17 cellular contexts compared by ENCODE assay signal in the genomic region with DNA sequence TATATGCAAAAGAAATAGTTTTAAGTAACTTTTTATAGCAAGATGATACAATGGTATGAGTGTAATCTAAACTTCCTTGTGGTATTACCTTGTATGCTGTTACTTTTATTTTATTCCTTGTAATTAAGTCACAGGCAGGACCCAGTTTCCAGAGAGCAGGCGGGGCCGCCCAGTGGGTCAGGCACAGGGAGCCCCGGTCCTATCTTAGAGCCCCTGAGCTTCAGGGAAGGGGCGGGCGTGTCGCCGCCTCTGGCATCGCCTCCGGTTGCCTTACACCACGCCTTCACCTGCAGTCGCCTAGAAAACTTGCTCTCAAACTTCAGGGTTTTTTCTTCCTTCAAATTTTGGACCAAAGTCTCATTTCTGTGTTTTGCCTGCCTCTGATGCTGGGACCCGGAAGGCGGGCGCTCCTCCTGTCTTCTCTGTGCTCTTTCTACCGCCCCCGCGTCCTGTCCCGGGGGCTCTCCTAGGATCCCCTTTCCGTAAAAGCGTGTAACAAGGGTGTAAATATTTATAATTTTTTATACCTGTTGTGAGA. TPM values are rescaled to one million over a fixed set of nuclear protein-coding genes. Genes with fewer than 3 reads are reported as not detected.
DNase-seq lines count a peak whose midpoint lies in the region; ATAC-seq and TF ChIP-seq lines count a peak whose summit lies in the region.
"Had no signal": no experiment of that assay in that cellular context is flagged by ENCODE, and none has a peak within 500 bp of the region (broad histone marks: within the 10 kb centered on the region; RNA-seq: fewer than 3 reads in every experiment).

No MANE protein-coding gene starts in this region.

- no peak overlapping the region for H3K27ac Mint-ChIP-seq in endodermal cell
- H3K27ac Mint-ChIP-seq: activated naive CD4-positive, alpha-beta T cell treated with anti-CD3 and anti-CD28 coated beads, Interleukin-2, amount 10 ng/mL, durations not matched to agents 7 days and 5 days; CD4-positive, CD25-positive, alpha-beta regulatory T cell had no signal

- H3K27ac ChIP-seq in HEK293 (ENCODE audit: extremely low read depth, low read depth, low read length): no peak overlapping the region
- no peak overlapping the region for H3K27ac ChIP-seq in endodermal cell (ENCODE audit: low read depth, low read length)
- H3K27ac ChIP-seq in effector memory CD4-positive, alpha-beta T cell (ENCODE audit: insufficient read depth, low read length, poor library complexity, severe bottlenecking): no peak overlapping the region
- H3K27ac ChIP-seq: colonic mucosa, foreskin keratinocyte, sigmoid colon had no signal

- no peaks in the 10 kb centered on the region for H3K27me3 Mint-ChIP-seq in endodermal cell (ENCODE audit: insufficient read depth)
- H3K27me3 Mint-ChIP-seq: activated naive CD4-positive, alpha-beta T cell treated with anti-CD3 and anti-CD28 coated beads, Interleukin-2, amount 10 ng/mL, durations not matched to agents 7 days and 5 days; CD4-positive, CD25-positive, alpha-beta regulatory T cell had no signal

- H3K9ac ChIP-seq in endodermal cell (ENCODE audit: extremely low read depth, low read length, poor library complexity, severe bottlenecking): no peak overlapping the region

- POLR2A ChIA-PET in HEK293 (lab: Yijun Ruan, JAX): no interaction called here

- no peak for ATAC-seq in HG03565 (IDR thresholded peaks at IDR 0.05; ENCODE audit: unreplicated experiment)
- ATAC-seq: foreskin keratinocyte had no signal

- no peaks in the 10 kb centered on the region for H3K4me1 ChIP-seq in HEK293 (ENCODE audit: control insufficient read depth, insufficient read depth, low read length)
- no peaks in the 10 kb centered on the region for H3K4me1 ChIP-seq in endodermal cell (ENCODE audit: control insufficient read depth, insufficient read depth, low read length)
- no peaks in the 10 kb centered on the region for H3K4me1 ChIP-seq in effector memory CD4-positive, alpha-beta T cell (ENCODE audit: control insufficient read depth, insufficient read depth, low read length, poor library complexity, severe bottlenecking)
- H3K4me1 ChIP-seq: colonic mucosa, foreskin keratinocyte, sigmoid colon had no signal

- 95 to 98% methylated on average over 11 to 20 of the region's 20 CpGs for WGBS in endodermal cell (ENCODE audit: insufficient coverage in 1 of 2, insufficient read length in 1 of 2), 2 experiments

- TF ChIP-seq CTCF in HEK293 (tag by site-specific recombination; IDR thresholded peaks at IDR 0.05) (no peak), endodermal cell (conservative IDR thresholded peaks at IDR 0.05) (no peak)

- no peak overlapping the region for H3K4me3 Mint-ChIP-seq in endodermal cell
- H3K4me3 Mint-ChIP-seq: activated naive CD4-positive, alpha-beta T cell treated with anti-CD3 and anti-CD28 coated beads, Interleukin-2, amount 10 ng/mL, durations not matched to agents 7 days and 5 days had no signal

- H3K36me3 Mint-ChIP-seq in endodermal cell (ENCODE audit: low read depth): peaks cover 61% of the 10 kb centered on the region

- peaks cover 33 to 66% of the 10 kb centered on the region in 2 experiments; a peak in 2 of 3 replicates for H3K36me3 ChIP-seq in HEK293 (ENCODE audit: control insufficient read depth in 2 of 2, insufficient read depth in 1 of 2, low read length in 2 of 2)
- peaks cover 57% of the 10 kb centered on the region for H3K36me3 ChIP-seq in endodermal cell (ENCODE audit: control insufficient read depth, insufficient read depth, low read length)
- H3K36me3 ChIP-seq in effector memory CD4-positive, alpha-beta T cell (ENCODE audit: control insufficient read depth, insufficient read depth, low read length): peaks cover 56% of the 10 kb centered on the region

- H3K9me3 Mint-ChIP-seq in endodermal cell: no peaks in the 10 kb centered on the region
- H3K9me3 Mint-ChIP-seq: activated naive CD4-positive, alpha-beta T cell treated with anti-CD3 and anti-CD28 coated beads, Interleukin-2, amount 10 ng/mL, durations not matched to agents 7 days and 5 days had no signal

- CTCF ChIA-PET in HEK293 (lab: Yijun Ruan, JAX): no interaction called here

- H3K27me3 ChIP-seq in endodermal cell (ENCODE audit: control insufficient read depth, insufficient read depth, low read length, poor library complexity, severe bottlenecking): no peaks in the 10 kb centered on the region
- H3K27me3 ChIP-seq in effector memory CD4-positive, alpha-beta T cell (replicated peaks; ENCODE audit: control insufficient read depth, insufficient read depth, low read length, poor library complexity, severe bottlenecking): no peaks in the 10 kb centered on the region
- H3K27me3 ChIP-seq: colonic mucosa, foreskin keratinocyte, sigmoid colon had no signal

- H3K4me3 ChIP-seq in HEK293 (ENCODE audit: low read depth, low read length) (no peak overlapping the region), endodermal cell (ENCODE audit: low read length) (no peak overlapping the region)
- H3K4me3 ChIP-seq in effector memory CD4-positive, alpha-beta T cell (ENCODE audit: insufficient read depth, low read depth, low read length, poor library complexity, severe bottlenecking): no peak overlapping the region
- H3K4me3 ChIP-seq: colonic mucosa, sigmoid colon had no signal

- DNase-seq in 8988T: peak; percentile 75
- DNase-seq in endodermal cell: peak; percentile 56
- no peak for DNase-seq in GOT3 (lab: John Stamatoyannopoulos, UW)
- DNase-seq in effector memory CD4-positive, alpha-beta T cell: no peak
- DNase-seq: activated CD4-positive, alpha-beta T cell treated with anti-CD3 and anti-CD28 coated beads, Interleukin-2, amount 50 U/mL, for 1 hour; activated naive CD4-positive, alpha-beta T cell treated with anti-CD3 and anti-CD28 coated beads, Interleukin-2, amount 10 ng/mL, durations not matched to agents 7 days and 5 days; CD4-positive, CD25-positive, alpha-beta regulatory T cell; colonic mucosa; foreskin keratinocyte; NCI-H1694; NCI-H345; sigmoid colon; stimulated activated CD4-positive, alpha-beta T cell treated with anti-CD3 and anti-CD28 coated beads, Interleukin-1b, Interleukin-23, amount 100 ng/mL, for 48 hours had no signal

- H3K4me1 Mint-ChIP-seq in endodermal cell: no peaks in the 10 kb centered on the region

- H3K9me3 ChIP-seq in HEK293 (ENCODE audit: control insufficient read depth, insufficient read depth, low read depth, low read length) (no peaks in the 10 kb centered on the region), endodermal cell (ENCODE audit: control insufficient read depth, low read length) (no peaks in the 10 kb centered on the region)
- no peaks in the 10 kb centered on the region for H3K9me3 ChIP-seq in effector memory CD4-positive, alpha-beta T cell (ENCODE audit: control insufficient read depth, low read length)
- H3K9me3 ChIP-seq: colonic mucosa, sigmoid colon had no signal

TF ChIP-seq in HEK293, 187 proteins besides CTCF, POLR2A, EP300 and RAD21:
- TF ChIP-seq ZNF433 (tag by site-specific recombination; IDR thresholded peaks at IDR 0.05; ENCODE audit: low read depth): no peak
- TF ChIP-seq GLI4 (tag by site-specific recombination; IDR thresholded peaks at IDR 0.05): no peak
- TF ChIP-seq, protein P1, sequence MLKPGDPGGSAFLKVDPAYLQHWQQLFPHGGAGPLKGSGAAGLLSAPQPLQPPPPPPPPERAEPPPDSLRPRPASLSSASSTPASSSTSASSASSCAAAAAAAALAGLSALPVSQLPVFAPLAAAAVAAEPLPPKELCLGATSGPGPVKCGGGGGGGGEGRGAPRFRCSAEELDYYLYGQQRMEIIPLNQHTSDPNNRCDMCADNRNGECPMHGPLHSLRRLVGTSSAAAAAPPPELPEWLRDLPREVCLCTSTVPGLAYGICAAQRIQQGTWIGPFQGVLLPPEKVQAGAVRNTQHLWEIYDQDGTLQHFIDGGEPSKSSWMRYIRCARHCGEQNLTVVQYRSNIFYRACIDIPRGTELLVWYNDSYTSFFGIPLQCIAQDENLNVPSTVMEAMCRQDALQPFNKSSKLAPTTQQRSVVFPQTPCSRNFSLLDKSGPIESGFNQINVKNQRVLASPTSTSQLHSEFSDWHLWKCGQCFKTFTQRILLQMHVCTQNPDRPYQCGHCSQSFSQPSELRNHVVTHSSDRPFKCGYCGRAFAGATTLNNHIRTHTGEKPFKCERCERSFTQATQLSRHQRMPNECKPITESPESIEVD (tag by site-specific recombination; IDR thresholded peaks at IDR 0.05): 0 out of 2 replicates have a peak, but pooled peaks have one; percentile 28
- TF ChIP-seq, protein P2, sequence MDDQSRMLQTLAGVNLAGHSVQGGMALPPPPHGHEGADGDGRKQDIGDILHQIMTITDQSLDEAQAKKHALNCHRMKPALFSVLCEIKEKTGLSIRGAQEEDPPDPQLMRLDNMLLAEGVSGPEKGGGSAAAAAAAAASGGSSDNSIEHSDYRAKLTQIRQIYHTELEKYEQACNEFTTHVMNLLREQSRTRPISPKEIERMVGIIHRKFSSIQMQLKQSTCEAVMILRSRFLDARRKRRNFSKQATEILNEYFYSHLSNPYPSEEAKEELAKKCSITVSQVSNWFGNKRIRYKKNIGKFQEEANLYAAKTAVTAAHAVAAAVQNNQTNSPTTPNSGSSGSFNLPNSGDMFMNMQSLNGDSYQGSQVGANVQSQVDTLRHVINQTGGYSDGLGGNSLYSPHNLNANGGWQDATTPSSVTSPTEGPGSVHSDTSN (CRISPR knock-in tag; IDR thresholded peaks at IDR 0.05): no peak
TF ChIP-seq in HEK293: peak in this region for 1.

RNA-seq across cellular contexts. Expression of a gene that starts 10.2 kb away (rescaled TPM):
- 100 to 1,000 TPM; 110 to 111 TPM for total RNA-seq in endodermal cell
- 157 TPM for polyA plus RNA-seq in endodermal cell (2013, experiment 1 of 2)
- 150 TPM for polyA plus RNA-seq in endodermal cell (2013, experiment 2 of 2)
- total RNA-seq: CD4-positive, CD25-positive, alpha-beta regulatory T cell; foreskin keratinocyte; mononuclear cell; omental fat pad; sigmoid colon had no signal
- polyA plus RNA-seq: CD4-positive, CD25-positive, alpha-beta regulatory T cell had no signal

RNA-seq across cellular contexts. Expression of a gene that starts 14.3 kb away (rescaled TPM):
- total RNA-seq in endodermal cell: 100 to 1,000 TPM; 647 to 694 TPM
- 360 TPM for polyA plus RNA-seq in endodermal cell (2013, experiment 1 of 2)
- polyA plus RNA-seq in endodermal cell (2013, experiment 2 of 2): 328 TPM

RNA-seq across cellular contexts. Expression of a gene that starts 16.1 kb away (rescaled TPM):
- 1 to 10 TPM; 2.5 to 3.7 TPM for total RNA-seq in endodermal cell
- 1.2 TPM for polyA plus RNA-seq in endodermal cell (2013, experiment 1 of 2)
- polyA plus RNA-seq in endodermal cell (2013, experiment 2 of 2): 1.2 TPM
- total RNA-seq: foreskin keratinocyte had no signal
- polyA plus RNA-seq: CD4-positive, CD25-positive, alpha-beta regulatory T cell had no signal

RNA-seq across cellular contexts. Expression of a gene that starts 29.2 kb away (rescaled TPM):
- not detected for total RNA-seq in endodermal cell
- polyA plus RNA-seq in endodermal cell (2013, experiment 1 of 2): 0.61 TPM
- polyA plus RNA-seq in endodermal cell (2013, experiment 2 of 2): 0.29 TPM
- total RNA-seq: CD4-positive, CD25-positive, alpha-beta regulatory T cell; colonic mucosa; foreskin keratinocyte; omental fat pad; sigmoid colon had no signal
- polyA plus RNA-seq: CD4-positive, CD25-positive, alpha-beta regulatory T cell; foreskin keratinocyte; sigmoid colon had no signal

RNA-seq across cellular contexts. Expression of a gene that starts 40.5 kb away (rescaled TPM):
- total RNA-seq in endodermal cell: not detected
- not detected for polyA plus RNA-seq in endodermal cell (2013, experiment 1 of 2)
- polyA plus RNA-seq in endodermal cell (2013, experiment 2 of 2): not detected
- total RNA-seq: CD4-positive, CD25-positive, alpha-beta regulatory T cell; colonic mucosa; foreskin keratinocyte had no signal
- polyA plus RNA-seq: CD4-positive, CD25-positive, alpha-beta regulatory T cell; foreskin keratinocyte had no signal

Comparison
In these comparisons a context has a peak if more than half of its experiments do, and no peak if none do; other contexts are left out.
1. DNase-seq: peak in 8988T (single experiment) and endodermal cell (single experiment); none in GOT3 (single experiment) and effector memory CD4-positive, alpha-beta T cell (0 of 3).